Comparison of ENCODE assay signal across 17 cellular contexts in the genomic region with DNA sequence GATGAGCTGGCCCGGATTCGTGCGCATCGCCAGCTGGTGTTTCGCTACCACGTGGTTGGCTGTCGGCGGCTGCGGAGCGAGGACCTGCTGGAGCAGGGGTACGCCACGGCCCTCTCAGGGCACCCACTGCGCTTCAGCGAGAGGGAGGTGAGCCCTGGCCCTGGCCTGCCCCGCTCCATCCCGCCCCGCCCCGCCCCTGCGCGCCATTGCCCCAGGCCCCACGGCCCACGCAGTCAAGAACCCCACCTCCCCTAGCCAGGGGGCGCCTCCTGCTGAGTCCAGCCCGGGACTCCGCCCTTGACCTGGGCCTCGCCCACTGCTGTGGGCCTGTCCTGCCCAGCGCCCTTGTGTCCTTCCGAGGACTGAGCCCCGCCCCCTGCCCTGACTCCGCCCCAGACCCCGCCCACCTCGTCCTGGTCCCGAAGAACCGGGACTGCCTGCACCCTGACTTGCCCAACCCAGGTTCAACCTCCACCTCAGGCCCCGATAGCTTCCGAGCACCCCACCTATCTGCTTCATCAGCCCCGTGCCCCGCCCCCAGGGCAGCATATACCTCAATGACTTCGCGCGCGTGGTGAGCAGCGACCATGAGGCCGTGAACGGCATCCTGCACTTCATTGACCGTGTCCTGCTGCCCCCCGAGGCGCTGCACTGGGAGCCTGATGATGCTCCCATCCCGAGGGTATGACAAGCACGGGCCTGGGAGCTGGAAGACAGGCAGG. TPM values are rescaled to one million over a fixed set of nuclear protein-coding genes. Genes with fewer than 3 reads are reported as not detected.
DNase-seq lines count a peak whose midpoint lies in the region; ATAC-seq and TF ChIP-seq lines count a peak whose summit lies in the region.
"Had no signal": no experiment of that assay in that cellular context is flagged by ENCODE, and none has a peak within 500 bp of the region (broad histone marks: within the 10 kb centered on the region; RNA-seq: fewer than 3 reads in every experiment).

No MANE protein-coding gene starts in this region.

- H3K9ac ChIP-seq in iPS-15b (ENCODE audit: low read depth, low read length) (no peak overlapping the region), PC-3 (ENCODE audit: low read length) (no peak overlapping the region)

- H3K36me3 Mint-ChIP-seq in endothelial cell (ENCODE audit: low read depth, unreplicated experiment): peaks cover 38% of the 10 kb centered on the region
- H3K36me3 Mint-ChIP-seq: activated naive CD4-positive, alpha-beta T cell treated with anti-CD3 and anti-CD28 coated beads, Interleukin-2, amount 50 U/mL, for 24 hours; CD8-positive, alpha-beta T cell had no signal

- no peaks in the 10 kb centered on the region for H3F3A ChIP-seq in PC-3 (ENCODE audit: low read length, unreplicated experiment)

- H3K9me2 ChIP-seq in PC-3 (replicated peaks; ENCODE audit: low read length): no peaks in the 10 kb centered on the region

- H3K9me3 ChIP-seq in iPS-15b (ENCODE audit: control insufficient read depth, insufficient read depth, low read length) (no peaks in the 10 kb centered on the region), gastrocnemius medialis (no peaks in the 10 kb centered on the region), PC-3 (ENCODE audit: low read length) (no peaks in the 10 kb centered on the region)

- H3K27ac Mint-ChIP-seq in endothelial cell (ENCODE audit: unreplicated experiment): no peak overlapping the region
- H3K27ac Mint-ChIP-seq: activated CD4-positive, alpha-beta memory T cell treated with anti-CD3 and anti-CD28 coated beads, Interleukin-2, amount 10 ng/mL, durations not matched to agents 7 days and 5 days; activated naive CD4-positive, alpha-beta T cell treated with anti-CD3 and anti-CD28 coated beads, Interleukin-2, amount 50 U/mL, for 24 hours; CD8-positive, alpha-beta T cell had no signal

- H3K4me3 ChIP-seq in iPS-15b (ENCODE audit: low read depth, low read length) (peak overlapping the region; percentile 55), gastrocnemius medialis (peak overlapping the region; percentile 31 to 41 (median 39)), PC-3 (ENCODE audit: low read length) (no peak overlapping the region)

- H3K4me1 ChIP-seq in iPS-15b (ENCODE audit: control insufficient read depth, insufficient read depth, low read length) (no peaks in the 10 kb centered on the region), gastrocnemius medialis (no peaks in the 10 kb centered on the region), PC-3 (ENCODE audit: insufficient read depth, low read length) (no peaks in the 10 kb centered on the region)

- CTCF ChIA-PET in PC-3 (lab: Charles Lee): no interaction called here

- DNase-seq in ELF-1 (ENCODE audit: low read depth, low spot score) (peak; percentile 67), astrocyte of the hippocampus (ENCODE audit: low read depth, low spot score) (peak; percentile 21), gastrocnemius medialis (peak in 1 of 2 donors; percentile 39), PC-3 (no peak), endothelial cell (ENCODE audit: low spot score) (no peak)
- no peak for DNase-seq in activated CD4-positive, CD25-positive, alpha-beta regulatory T cell treated with anti-CD3 and anti-CD28 coated beads, Interleukin-2, amount 50 U/mL, for 72 hours
- DNase-seq: activated CD4-positive, alpha-beta memory T cell treated with anti-CD3 and anti-CD28 coated beads, Interleukin-2, amount 10 ng/mL, durations not matched to agents 7 days and 5 days; CD8-positive, alpha-beta T cell; NCI-H1105; NCI-H748 treated with DMSO at 0.1 percent for 48 hours; stimulated activated CD4-positive, alpha-beta T cell treated with anti-CD3 and anti-CD28 coated beads, Interleukin-4, amount 100 ng/mL, for 1 hour; T-helper 1 cell had no signal

- in situ Hi-C loops in gastrocnemius medialis (cut with MboI; ENCODE audit: low sequenced_read_pairs in 4 of 4): no loop called here

- no peak for TF ChIP-seq POLR2A in gastrocnemius medialis (IDR thresholded peaks at IDR 0.05)

- peaks cover 12% of the 10 kb centered on the region for H3K27me3 Mint-ChIP-seq in endothelial cell (ENCODE audit: unreplicated experiment)
- H3K27me3 Mint-ChIP-seq: activated CD4-positive, alpha-beta memory T cell treated with anti-CD3 and anti-CD28 coated beads, Interleukin-2, amount 10 ng/mL, durations not matched to agents 7 days and 5 days; activated naive CD4-positive, alpha-beta T cell treated with anti-CD3 and anti-CD28 coated beads, Interleukin-2, amount 50 U/mL, for 24 hours had no signal

- H3K27ac ChIP-seq in gastrocnemius medialis (no peak overlapping the region), PC-3 (ENCODE audit: low read length) (no peak overlapping the region)
- H3K27ac ChIP-seq: HL-60 had no signal

- intact Hi-C loops in gastrocnemius medialis (cut with DNase I; ENCODE audit: low total_unique reads): no loop called here
- intact Hi-C loops in PC-3 (cut with micrococcal nuclease): no loop called here

- H3K79me2 ChIP-seq in PC-3 (ENCODE audit: low read length): no peaks in the 10 kb centered on the region

- POLR2A ChIA-PET in PC-3 (lab: Charles Lee; ENCODE audit: unreplicated experiment): no interaction called here

- no peaks in the 10 kb centered on the region for H3K4me1 Mint-ChIP-seq in endothelial cell (ENCODE audit: unreplicated experiment)
- H3K4me1 Mint-ChIP-seq: activated CD4-positive, alpha-beta memory T cell treated with anti-CD3 and anti-CD28 coated beads, Interleukin-2, amount 10 ng/mL, durations not matched to agents 7 days and 5 days; activated naive CD4-positive, alpha-beta T cell treated with anti-CD3 and anti-CD28 coated beads, Interleukin-2, amount 50 U/mL, for 24 hours; neural crest cell had no signal

- H2AFZ ChIP-seq in PC-3 (ENCODE audit: low read length): no peak overlapping the region

- H3K4me2 ChIP-seq in PC-3 (ENCODE audit: low read length): no peak overlapping the region

- H3K36me3 ChIP-seq in iPS-15b (ENCODE audit: control insufficient read depth, insufficient read depth, low read length) (peaks cover 11% of the 10 kb centered on the region), gastrocnemius medialis (no peaks in the 10 kb centered on the region), PC-3 (ENCODE audit: low read depth, low read length) (no peaks in the 10 kb centered on the region)

- H3K27me3 ChIP-seq in iPS-15b (ENCODE audit: control insufficient read depth, insufficient read depth, low read length) (peaks cover 4% of the 10 kb centered on the region), gastrocnemius medialis (no peaks in the 10 kb centered on the region), PC-3 (ENCODE audit: low read length) (no peaks in the 10 kb centered on the region)

- H3K9me3 Mint-ChIP-seq in endothelial cell (ENCODE audit: unreplicated experiment): no peaks in the 10 kb centered on the region
- H3K9me3 Mint-ChIP-seq: activated CD4-positive, alpha-beta memory T cell treated with anti-CD3 and anti-CD28 coated beads, Interleukin-2, amount 10 ng/mL, durations not matched to agents 7 days and 5 days; activated naive CD4-positive, alpha-beta T cell treated with anti-CD3 and anti-CD28 coated beads, Interleukin-2, amount 50 U/mL, for 24 hours; CD8-positive, alpha-beta T cell; neural crest cell had no signal

- no TSS peak for BruUV-seq in PC-3 (replicated peaks; lab: Mats Ljungman, UMichigan)

- H3K4me3 Mint-ChIP-seq in endothelial cell (ENCODE audit: unreplicated experiment): no peak overlapping the region
- H3K4me3 Mint-ChIP-seq: activated CD4-positive, alpha-beta memory T cell treated with anti-CD3 and anti-CD28 coated beads, Interleukin-2, amount 10 ng/mL, durations not matched to agents 7 days and 5 days; activated naive CD4-positive, alpha-beta T cell treated with anti-CD3 and anti-CD28 coated beads, Interleukin-2, amount 50 U/mL, for 24 hours; CD8-positive, alpha-beta T cell; neural crest cell had no signal

- ATAC-seq in gastrocnemius medialis (peak in 1 of 2 donors; percentile 43), PC-3 (no peak), HG03095 (IDR thresholded peaks at IDR 0.05; ENCODE audit: unreplicated experiment) (no peak)
- ATAC-seq: CD8-positive, alpha-beta T cell had no signal

- no peak for TF ChIP-seq CTCF in gastrocnemius medialis (IDR thresholded peaks at IDR 0.05 in 4 of 5, conservative IDR thresholded peaks at IDR 0.05 in 1 of 5)
- no peak for TF ChIP-seq CTCF in PC-3 (conservative IDR thresholded peaks at IDR 0.05; ENCODE audit: low read depth, low read length)
- no peak for TF ChIP-seq CTCF in endothelial cell (IDR thresholded peaks at IDR 0.05; ENCODE audit: unreplicated experiment)

- no peaks in the 10 kb centered on the region for H4K20me1 ChIP-seq in PC-3 (ENCODE audit: low read length)

RNA-seq across cellular contexts. Expression of gene NT5DC2, which starts 14.8 kb away (rescaled TPM):
- total RNA-seq in gastrocnemius medialis (10 to 100 TPM in 1 of 4 donors, 1 to 10 TPM in 3; 4.4 to 14.7 (median 8.1) TPM), PC-3 (2014; rRNA removed) (229 and 263 TPM in 2 replicates), endothelial cell (ENCODE audit: unreplicated experiment) (252 TPM)

RNA-seq across cellular contexts. Expression of gene UQCC5, which starts 17.5 kb away (rescaled TPM):
- total RNA-seq in gastrocnemius medialis (10 to 100 TPM in 1 of 4 donors, 1 to 10 TPM in 1, under 1 TPM in 2; 0.31 to 26.1 (median 0.87) TPM), PC-3 (2014; rRNA removed) (14.5 and 26.1 TPM in 2 replicates), endothelial cell (ENCODE audit: unreplicated experiment) (13.3 TPM)

RNA-seq across cellular contexts. Expression of gene STAB1, which starts 23.7 kb away (rescaled TPM):
- total RNA-seq in gastrocnemius medialis: 10 to 100 TPM; 10.3 to 27.2 (median 23.3) TPM
- 0.33 TPM in 1 of 2 replicates, not detected in the other for total RNA-seq in PC-3 (2014; rRNA removed)
- 866 TPM for total RNA-seq in endothelial cell (ENCODE audit: unreplicated experiment)
- total RNA-seq: activated CD4-positive, alpha-beta memory T cell treated with anti-CD3 and anti-CD28 coated beads, Interleukin-2, amount 10 ng/mL, durations not matched to agents 7 days and 5 days had no signal

Comparison
In these comparisons a context has a peak if more than half of its experiments do, and no peak if none do; other contexts are left out.
1. DNase-seq: peak in ELF-1 (single experiment) and astrocyte of the hippocampus (single experiment); none in PC-3 (single experiment), activated CD4-positive, CD25-positive, alpha-beta regulatory T cell treated with anti-CD3 and anti-CD28 coated beads, Interleukin-2, amount 50 U/mL, for 72 hours (single experiment) and endothelial cell (single experiment).
2. RNA of gene NT5DC2, which starts 14.8 kb away (total RNA-seq): 252 TPM in endothelial cell (single experiment) and 229 to 263 TPM in PC-3; 4.4 to 14.7 TPM in gastrocnemius medialis; every median in the first group is over 10 times any median in the second.
3. RNA of gene STAB1, which starts 23.7 kb away (total RNA-seq): 866 TPM in endothelial cell (single experiment); 10.3 to 27.2 TPM in gastrocnemius medialis and 0.33 TPM in PC-3; every median in the first group is over 10 times any median in the second.